In genomic region chr2:65436169-65436824, GRCh38 we compare ENCODE assay signal across 1 cellular context.
TF ChIP-seq lines count a peak whose summit lies in the region.

No MANE protein-coding gene starts in this region.

TF ChIP-seq in HepG2, 621 proteins besides CTCF, POLR2A, EP300 and RAD21 (continued from another document and continues in another):
- TF ChIP-seq USF2 (IDR thresholded peaks at IDR 0.05; ENCODE audit: low read depth, low read length) = no peak
- no peak; the same call in 1 of the 2 replicates for TF ChIP-seq USF2 (CRISPR knock-in tag; IDR thresholded peaks at IDR 0.05; ENCODE audit: borderline replicate concordance)
- TF ChIP-seq ZNF501 (CRISPR knock-in tag; IDR thresholded peaks at IDR 0.05) = peak; percentile 83
- TF ChIP-seq KAT7 (CRISPR knock-in tag; IDR thresholded peaks at IDR 0.05; ENCODE audit: borderline replicate concordance) = 0 out of 2 replicates have a peak, but pooled peaks have one; percentile 2
- TF ChIP-seq NCOR1 (IDR thresholded peaks at IDR 0.05; ENCODE audit: borderline replicate concordance, low read length) = peak; percentile 87
- TF ChIP-seq PPARG (CRISPR knock-in tag; conservative IDR thresholded peaks at IDR 0.05) = 0 out of 2 replicates have a peak, but pooled peaks have one; percentile 7
- peak; percentile 94 for TF ChIP-seq ASH2L (IDR thresholded peaks at IDR 0.05; ENCODE audit: insufficient read length, low read depth, low read length)
- TF ChIP-seq LBX2 (CRISPR knock-in tag; IDR thresholded peaks at IDR 0.05; ENCODE audit: borderline replicate concordance) = no peak
- peak; percentile 91 for TF ChIP-seq SAP130 (CRISPR knock-in tag; IDR thresholded peaks at IDR 0.05; ENCODE audit: low read depth)
- TF ChIP-seq TRIM22 (IDR thresholded peaks at IDR 0.05) = no peak
- TF ChIP-seq RNF219 (CRISPR knock-in tag; IDR thresholded peaks at IDR 0.05) = no peak
- TF ChIP-seq ZNF713 (CRISPR knock-in tag; IDR thresholded peaks at IDR 0.05) = no peak
- peak; percentile 71 for TF ChIP-seq SALL1 (CRISPR knock-in tag; IDR thresholded peaks at IDR 0.05)
- peak; percentile 59; the same call in 1 of the 2 replicates for TF ChIP-seq IRF2 (CRISPR knock-in tag; IDR thresholded peaks at IDR 0.05)
- peak; percentile 89 for TF ChIP-seq ATF2 (CRISPR knock-in tag; IDR thresholded peaks at IDR 0.05)
- TF ChIP-seq SRY (CRISPR knock-in tag; IDR thresholded peaks at IDR 0.05) = peak; percentile 54; the same call in 1 of the 2 replicates
- 0 out of 2 replicates have a peak, but pooled peaks have one; percentile 60 for TF ChIP-seq ZNF761 (CRISPR knock-in tag; conservative IDR thresholded peaks at IDR 0.05)
- no peak for TF ChIP-seq HNF4G (IDR thresholded peaks at IDR 0.05; ENCODE audit: borderline replicate concordance, low read depth, low read length)
- TF ChIP-seq HNF4G (CRISPR knock-in tag; IDR thresholded peaks at IDR 0.05; ENCODE audit: borderline replicate concordance, low read depth) = peak; percentile 59; the same call in 1 of the 2 replicates
- no peak for TF ChIP-seq ATRX (CRISPR knock-in tag; IDR thresholded peaks at IDR 0.05; ENCODE audit: borderline replicate concordance)
- peak; percentile 71; the same call in 1 of the 2 replicates for TF ChIP-seq HIVEP1 (CRISPR knock-in tag; IDR thresholded peaks at IDR 0.05)
- TF ChIP-seq SIN3B (IDR thresholded peaks at IDR 0.05; ENCODE audit: low read length) = 0 out of 2 replicates have a peak, but pooled peaks have one; percentile 16
- peak; percentile 77 for TF ChIP-seq DRAP1 (CRISPR knock-in tag; IDR thresholded peaks at IDR 0.05)
- TF ChIP-seq IKZF1 (IDR thresholded peaks at IDR 0.05) = no peak
- no peak for TF ChIP-seq GRHL1 (CRISPR knock-in tag; conservative IDR thresholded peaks at IDR 0.05)
- no peak for TF ChIP-seq FOXP1 (IDR thresholded peaks at IDR 0.05)
- no peak; the same call in 1 of the 2 replicates for TF ChIP-seq FOXP1 (CRISPR knock-in tag; IDR thresholded peaks at IDR 0.05)
- TF ChIP-seq RFXANK (CRISPR knock-in tag; IDR thresholded peaks at IDR 0.05) = no peak
- no peak; the same call in 1 of the 2 replicates for TF ChIP-seq SSRP1 (CRISPR knock-in tag; IDR thresholded peaks at IDR 0.05)
- TF ChIP-seq NFYC (CRISPR knock-in tag; IDR thresholded peaks at IDR 0.05) = peak; percentile 57
- TF ChIP-seq GATA4 (IDR thresholded peaks at IDR 0.05; ENCODE audit: borderline replicate concordance, low read depth) = peak; percentile 61
- TF ChIP-seq ZNF468 (CRISPR knock-in tag; IDR thresholded peaks at IDR 0.05) = no peak
- TF ChIP-seq ATAD3A (CRISPR knock-in tag; IDR thresholded peaks at IDR 0.05) = no peak
- no peak for TF ChIP-seq IKZF4 (CRISPR knock-in tag; IDR thresholded peaks at IDR 0.05; ENCODE audit: borderline replicate concordance, low read depth, not compliant biosample characterization)
- no peak for TF ChIP-seq WIZ (CRISPR knock-in tag; IDR thresholded peaks at IDR 0.05)
- TF ChIP-seq SCMH1 (CRISPR knock-in tag; IDR thresholded peaks at IDR 0.05; ENCODE audit: borderline replicate concordance) = no peak
- TF ChIP-seq ZNF607 (CRISPR knock-in tag; IDR thresholded peaks at IDR 0.05; ENCODE audit: borderline replicate concordance) = peak; percentile 30; the same call in 1 of the 2 replicates
- no peak for TF ChIP-seq E2F5 (CRISPR knock-in tag; conservative IDR thresholded peaks at IDR 0.05)
- TF ChIP-seq ZNF513 (CRISPR knock-in tag; conservative IDR thresholded peaks at IDR 0.05) = no peak
- 0 out of 2 replicates have a peak, but pooled peaks have one; percentile 18 for TF ChIP-seq EHMT2 (IDR thresholded peaks at IDR 0.05; ENCODE audit: borderline replicate concordance, low read depth, low read length)
- TF ChIP-seq IKZF5 (CRISPR knock-in tag; IDR thresholded peaks at IDR 0.05) = 0 out of 2 replicates have a peak, but pooled peaks have one; percentile 40
- TF ChIP-seq ZNF691 (CRISPR knock-in tag; IDR thresholded peaks at IDR 0.05; ENCODE audit: borderline replicate concordance, low read depth) = no peak
- TF ChIP-seq TBP (CRISPR knock-in tag; IDR thresholded peaks at IDR 0.05) = no peak
- peak; percentile 61; the same call in 1 of the 2 replicates for TF ChIP-seq ZNF552 (CRISPR knock-in tag; IDR thresholded peaks at IDR 0.05; ENCODE audit: borderline replicate concordance)
- no peak for TF ChIP-seq REXO4 (CRISPR knock-in tag; IDR thresholded peaks at IDR 0.05; ENCODE audit: borderline replicate concordance)
- peak; percentile 94 for TF ChIP-seq MEF2D (CRISPR knock-in tag; IDR thresholded peaks at IDR 0.05)
- no peak for TF ChIP-seq ZNF512 (CRISPR knock-in tag; IDR thresholded peaks at IDR 0.05)
- peak; percentile 86; the same call in 1 of the 2 replicates for TF ChIP-seq ZNF737 (CRISPR knock-in tag; IDR thresholded peaks at IDR 0.05; ENCODE audit: borderline replicate concordance)
- TF ChIP-seq ZNF556 (CRISPR knock-in tag; IDR thresholded peaks at IDR 0.05; ENCODE audit: borderline replicate concordance) = peak; percentile 82; the same call in 1 of the 2 replicates
- peak; percentile 85 for TF ChIP-seq MED1 (CRISPR knock-in tag; IDR thresholded peaks at IDR 0.05)
